Comparison of ENCODE assay signal across 7 cellular contexts in genomic region chr19:46660601-46661019, GRCh38. TPM values are rescaled to one million over a fixed set of nuclear protein-coding genes. Genes with fewer than 3 reads are reported as not detected.
A peak's percentile ranks its signal among the peaks of the same experiment; 100 is the strongest.
DNase-seq lines count a peak whose midpoint lies in the region; ATAC-seq and TF ChIP-seq lines count a peak whose summit lies in the region.
"Had no signal": no experiment of that assay in that cellular context is flagged by ENCODE, and none has a peak within 500 bp of the region (broad histone marks: within the 10 kb centered on the region; RNA-seq: fewer than 3 reads in every experiment).

No MANE protein-coding gene starts in this region.

- H3K9ac ChIP-seq in smooth muscle cell (ENCODE audit: low read depth): peak overlapping the region; percentile 56

- peak overlapping the region; percentile 75 for H2AFZ ChIP-seq in smooth muscle cell (ENCODE audit: low read depth)

- peaks cover 20 to 58% (median 48%) of the 10 kb centered on the region in 4 donors for H3K4me1 ChIP-seq in esophagus muscularis mucosa
- H3K4me1 ChIP-seq in smooth muscle cell (ENCODE audit: low read depth): peaks cover 21% of the 10 kb centered on the region

- peak overlapping the region; percentile 36 for H3K4me3 Mint-ChIP-seq in activated naive CD4-positive, alpha-beta T cell treated with anti-CD3 and anti-CD28 coated beads, Interleukin-2, amount 50 U/mL, for 24 hours

- no peak overlapping the region for H3K27ac Mint-ChIP-seq in activated naive CD4-positive, alpha-beta T cell treated with anti-CD3 and anti-CD28 coated beads, Interleukin-2, amount 50 U/mL, for 24 hours

- H3K4me2 ChIP-seq in smooth muscle cell: peak overlapping the region; percentile 94

- H4K20me1 ChIP-seq in smooth muscle cell (ENCODE audit: low read depth): peaks cover 4% of the 10 kb centered on the region

- ATAC-seq in GM21576 (IDR thresholded peaks at IDR 0.05; ENCODE audit: unreplicated experiment): no peak

- H3K9me3 ChIP-seq in esophagus muscularis mucosa: no peaks in the 10 kb centered on the region
- H3K9me3 ChIP-seq in smooth muscle cell (replicated peaks; ENCODE audit: low read depth): no peaks in the 10 kb centered on the region

- TF ChIP-seq CTCF in esophagus muscularis mucosa (IDR thresholded peaks at IDR 0.05) (no peak), smooth muscle cell (IDR thresholded peaks at IDR 0.05; ENCODE audit: borderline replicate concordance, insufficient read depth, poor library complexity, severe bottlenecking) (no peak)

- H3K36me3 ChIP-seq in esophagus muscularis mucosa (no peaks in the 10 kb centered on the region), smooth muscle cell (ENCODE audit: low read depth) (no peaks in the 10 kb centered on the region)

- peaks cover 0 to 9% (median 0%) of the 10 kb centered on the region in 4 donors for H3K27me3 ChIP-seq in esophagus muscularis mucosa
- no peaks in the 10 kb centered on the region for H3K27me3 ChIP-seq in smooth muscle cell (ENCODE audit: low read depth)

- H3K36me3 Mint-ChIP-seq in activated naive CD4-positive, alpha-beta T cell treated with anti-CD3 and anti-CD28 coated beads, Interleukin-2, amount 50 U/mL, for 24 hours: no peaks in the 10 kb centered on the region

- H3F3A ChIP-seq in smooth muscle cell (ENCODE audit: low read depth): peaks cover 8% of the 10 kb centered on the region

- no CpG with 5 or more reads among the region's 39 CpGs for WGBS in esophagus muscularis mucosa
- WGBS in smooth muscle cell (ENCODE audit: low lambda C conversion rate): 0% methylated on average over 18 of the region's 39 CpGs

- H3K27ac ChIP-seq in esophagus muscularis mucosa (replicated peaks in 1 of 4) (peak overlapping the region; percentile 93 to 97 (median 94)), smooth muscle cell (ENCODE audit: low read depth) (peak overlapping the region; percentile 29)

- no peak for DNase-seq in activated naive CD4-positive, alpha-beta T cell treated with anti-CD3 and anti-CD28 coated beads, Interleukin-2, amount 50 U/mL, for 16 hours
- DNase-seq in esophagus muscularis mucosa (ENCODE audit: extremely low spot score) (no peak), smooth muscle cell (lab: John Stamatoyannopoulos, UW; ENCODE audit: unreplicated experiment) (no peak)
- DNase-seq in stimulated activated naive CD4-positive, alpha-beta T cell (lab: John Stamatoyannopoulos, UW): no peak

- H3K9me3 Mint-ChIP-seq in activated naive CD4-positive, alpha-beta T cell treated with anti-CD3 and anti-CD28 coated beads, Interleukin-2, amount 50 U/mL, for 24 hours: no peaks in the 10 kb centered on the region

- H3K4me3 ChIP-seq in esophagus muscularis mucosa (peak overlapping the region; percentile 74 to 94 (median 80)), smooth muscle cell (peak overlapping the region; percentile 76)

- TF ChIP-seq EP300 in esophagus muscularis mucosa (IDR thresholded peaks at IDR 0.05): no peak

- H3K4me1 Mint-ChIP-seq in activated naive CD4-positive, alpha-beta T cell treated with anti-CD3 and anti-CD28 coated beads, Interleukin-2, amount 50 U/mL, for 24 hours: peaks cover 19% of the 10 kb centered on the region

- H3K27me3 Mint-ChIP-seq in activated naive CD4-positive, alpha-beta T cell treated with anti-CD3 and anti-CD28 coated beads, Interleukin-2, amount 50 U/mL, for 24 hours: peaks cover 7% of the 10 kb centered on the region

- peaks cover 12% of the 10 kb centered on the region for H3K79me2 ChIP-seq in smooth muscle cell (ENCODE audit: low read depth)

- intact Hi-C loops in esophagus muscularis mucosa (cut with DNase I): loop anchor here (10.0 kb wide), 1 partner anchor 126 kb away; no protein-coding TSS in a partner anchor

- peak; percentile 58 for TF ChIP-seq POLR2A in esophagus muscularis mucosa (IDR thresholded peaks at IDR 0.05; ENCODE audit: low read depth)

RNA-seq across cellular contexts. Expression of gene DACT3, which starts 0.4 kb away (rescaled TPM):
- total RNA-seq in esophagus muscularis mucosa (100 to 1,000 TPM in 1 of 4 donors, 10 to 100 TPM in 3; 46.7 to 119 (median 65.1) TPM), smooth muscle cell (6.2 and 12.3 TPM in 2 replicates)
- 19.1 and 22.7 TPM in 2 replicates for polyA plus RNA-seq in smooth muscle cell

RNA-seq across cellular contexts. Expression of gene GNG8, which starts 24.6 kb away (rescaled TPM):
- total RNA-seq in esophagus muscularis mucosa: not detected
- total RNA-seq in smooth muscle cell: not detected in 2 replicates
- polyA plus RNA-seq in smooth muscle cell: 3.3 TPM in 1 of 2 replicates, not detected in the other
- total RNA-seq: mononuclear cell had no signal

RNA-seq across cellular contexts. Expression of gene PTGIR, which starts 35.7 kb away (rescaled TPM):
- 1 to 10 TPM; 5.9 to 9.1 (median 7.1) TPM for total RNA-seq in esophagus muscularis mucosa
- total RNA-seq in smooth muscle cell: 0.09 and 2.3 TPM in 2 replicates
- 0.81 and 1.3 TPM in 2 replicates for polyA plus RNA-seq in smooth muscle cell

RNA-seq across cellular contexts. Expression of gene PRKD2, which starts 56.3 kb away (rescaled TPM):
- total RNA-seq in esophagus muscularis mucosa (10 to 100 TPM; 12.8 to 33.3 (median 22.4) TPM), smooth muscle cell (8.6 and 24.2 TPM in 2 replicates)
- polyA plus RNA-seq in smooth muscle cell: 34.6 and 45.9 TPM in 2 replicates

RNA-seq across cellular contexts. Expression of gene CALM3, which starts 59.5 kb away (rescaled TPM):
- total RNA-seq in esophagus muscularis mucosa (100 to 1,000 TPM; 114 to 155 (median 129) TPM), smooth muscle cell (152 and 172 TPM in 2 replicates)
- 165 and 183 TPM in 2 replicates for polyA plus RNA-seq in smooth muscle cell
